ENCODE assay signal across 11 cellular contexts in the genomic region with DNA sequence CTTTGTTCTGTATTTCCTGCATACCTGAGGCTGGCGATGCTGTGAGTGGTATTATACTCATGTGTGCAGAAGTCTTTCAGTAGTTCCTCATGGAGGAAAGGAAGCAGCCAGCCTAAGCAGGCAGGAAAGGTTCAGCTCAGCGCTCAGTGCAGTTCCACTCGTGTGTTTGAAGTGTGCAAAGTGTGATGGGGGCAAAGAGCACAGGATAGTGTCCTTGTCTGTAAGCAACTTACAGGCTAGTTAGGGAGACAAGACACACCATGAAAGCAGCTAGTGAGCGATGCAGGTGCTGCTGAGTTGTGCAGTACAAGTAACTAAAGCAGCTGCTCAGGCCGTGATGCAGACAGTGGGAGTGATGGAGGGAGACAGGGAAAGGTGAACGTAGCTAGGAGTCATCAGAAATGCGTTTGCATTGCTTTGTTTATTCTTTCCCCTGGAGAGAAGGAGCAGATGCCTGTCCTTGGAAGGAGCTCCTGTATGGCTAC.
"Had no signal": no experiment of that assay in that cellular context is flagged by ENCODE, and none has a peak within 500 bp of the region (broad histone marks: within the 10 kb centered on the region; RNA-seq: fewer than 3 reads in every experiment).

No MANE protein-coding gene starts in this region.

- H3K27ac ChIP-seq: breast epithelium, hepatocyte had no signal

- H3K27ac Mint-ChIP-seq: activated CD8-positive, alpha-beta T cell treated with anti-CD3 and anti-CD28 coated beads, Interleukin-2, amount 10 ng/mL, durations not matched to agents 7 days and 5 days; natural killer cell treated with Interleukin-12 subunit alpha and Interleukin-12 subunit beta and Interleukin-15 and Interleukin-18, amount 100 ng/mL, for 72 hours; stimulated activated naive B cell treated with anti-CD40 and anti-IgM and Interleukin-4, amounts not matched to agents 10 μg/mL and 1 μg/mL and 100 μg/mL, for 72 hours had no signal

- H3K9me3 ChIP-seq: breast epithelium had no signal

- H3K4me3 Mint-ChIP-seq: activated CD8-positive, alpha-beta T cell treated with anti-CD3 and anti-CD28 coated beads, Interleukin-2, amount 10 ng/mL, durations not matched to agents 7 days and 5 days; natural killer cell treated with Interleukin-12 subunit alpha and Interleukin-12 subunit beta and Interleukin-15 and Interleukin-18, amount 100 ng/mL, for 72 hours; stimulated activated naive B cell treated with anti-CD40 and anti-IgM and Interleukin-4, amounts not matched to agents 10 μg/mL and 1 μg/mL and 100 μg/mL, for 72 hours had no signal

- DNase-seq: activated CD4-positive, alpha-beta T cell treated with anti-CD3 and anti-CD28 coated beads for 4 hours; activated CD8-positive, alpha-beta T cell treated with anti-CD3 and anti-CD28 coated beads, Interleukin-2, amount 10 ng/mL, durations not matched to agents 7 days and 5 days; activated naive CD4-positive, alpha-beta T cell treated with Interleukin-2 at 50 U/mL for 16 hours; anterior cingulate cortex; stimulated activated CD4-positive, alpha-beta T cell treated with anti-CD3 and anti-CD28 coated beads, Interleukin-4, amount 100 ng/mL, for 1 hour; stimulated activated naive B cell treated with anti-CD40 and anti-IgM and Interleukin-4, amounts not matched to agents 10 μg/mL and 1 μg/mL and 100 μg/mL, for 72 hours; trophoblast cell had no signal

- H3K9me3 Mint-ChIP-seq: natural killer cell treated with Interleukin-12 subunit alpha and Interleukin-12 subunit beta and Interleukin-15 and Interleukin-18, amount 100 ng/mL, for 72 hours; stimulated activated naive B cell treated with anti-CD40 and anti-IgM and Interleukin-4, amounts not matched to agents 10 μg/mL and 1 μg/mL and 100 μg/mL, for 72 hours had no signal

- H3K36me3 ChIP-seq: breast epithelium had no signal

- H3K4me3 ChIP-seq: breast epithelium, hepatocyte had no signal

- H3K36me3 Mint-ChIP-seq: natural killer cell treated with Interleukin-12 subunit alpha and Interleukin-12 subunit beta and Interleukin-15 and Interleukin-18, amount 100 ng/mL, for 72 hours; stimulated activated naive B cell treated with anti-CD40 and anti-IgM and Interleukin-4, amounts not matched to agents 10 μg/mL and 1 μg/mL and 100 μg/mL, for 72 hours had no signal

- ATAC-seq: activated CD8-positive, alpha-beta T cell treated with anti-CD3 and anti-CD28 coated beads, Interleukin-2, amount 10 ng/mL, durations not matched to agents 7 days and 5 days; esophagus mucosa; natural killer cell treated with Interleukin-12 subunit alpha and Interleukin-12 subunit beta and Interleukin-15 and Interleukin-18, amount 100 ng/mL, for 72 hours; stimulated activated naive B cell treated with anti-CD40 and anti-IgM and Interleukin-4, amounts not matched to agents 10 μg/mL and 1 μg/mL and 100 μg/mL, for 72 hours had no signal

- H3K4me1 ChIP-seq: breast epithelium had no signal

- H3K27me3 ChIP-seq: breast epithelium, hepatocyte had no signal

- H3K27me3 Mint-ChIP-seq: stimulated activated naive B cell treated with anti-CD40 and anti-IgM and Interleukin-4, amounts not matched to agents 10 μg/mL and 1 μg/mL and 100 μg/mL, for 72 hours had no signal
